1 cellular context compared by ENCODE assay signal in genomic region chr7:27197137-27198042, GRCh38.
TF ChIP-seq lines count a peak whose summit lies in the region.

No MANE protein-coding gene starts in this region.

TF ChIP-seq in endothelial cell of umbilical vein, 7 proteins besides CTCF, POLR2A, EP300 and RAD21:
- no peak for TF ChIP-seq POLR2AphosphoS5 (IDR thresholded peaks at IDR 0.05; ENCODE audit: insufficient read depth, low read depth, low read length)
